1 cellular context compared by ENCODE assay signal in the genomic region with DNA sequence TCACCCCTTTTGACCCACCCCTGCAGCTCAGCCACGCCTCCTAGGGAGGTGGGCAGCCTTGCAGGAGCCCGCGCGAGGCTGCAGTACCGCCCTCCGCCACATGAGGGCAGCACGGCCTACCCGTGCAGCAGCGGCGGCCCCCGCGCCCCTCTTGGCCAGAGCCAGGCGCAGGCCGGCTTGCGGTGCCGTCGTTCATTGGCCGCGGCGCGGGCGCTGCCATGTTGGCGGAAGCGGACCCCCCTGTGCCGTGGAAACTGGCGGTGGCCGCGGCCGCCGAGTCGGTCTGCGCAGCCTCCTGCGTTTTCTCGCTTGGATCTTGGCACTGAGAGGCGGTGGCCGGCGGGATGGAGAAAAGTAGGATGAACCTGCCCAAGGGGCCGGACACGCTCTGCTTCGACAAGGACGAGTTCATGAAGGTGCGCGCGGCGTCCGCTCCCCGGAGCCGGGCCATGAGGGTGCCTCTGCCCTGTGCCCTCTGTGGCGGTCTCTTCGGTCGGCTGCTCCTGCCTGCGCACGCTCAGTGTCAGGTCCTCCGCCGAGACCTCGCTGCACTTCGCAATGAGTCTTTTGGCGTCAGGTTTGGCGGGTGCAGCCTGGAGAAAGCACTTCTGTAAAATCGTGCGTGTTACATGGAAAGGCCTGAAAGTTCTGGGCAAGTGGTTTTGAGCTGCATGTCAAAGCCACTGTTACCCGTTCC.
TF ChIP-seq lines count a peak whose summit lies in the region.

TSS of gene COG2 (plus strand) at position 219 of the 697 bp plus-strand sequence. CDS start at position 345, 126 bp downstream.

TF ChIP-seq in GM12878, 131 proteins besides CTCF, POLR2A, EP300 and RAD21 (continued from another document):
- peak in 1 of 2 experiments; percentile 83; a peak in 2 of 3 replicates for TF ChIP-seq EGR1 (IDR thresholded peaks at IDR 0.05; ENCODE audit: borderline replicate concordance in 1 of 2, low read depth in 2 of 2, low read length in 2 of 2)
- TF ChIP-seq GABPA (IDR thresholded peaks at IDR 0.05; ENCODE audit: low read depth): no peak
- TF ChIP-seq EZH2 (IDR thresholded peaks at IDR 0.05; ENCODE audit: borderline replicate concordance, control insufficient read depth, low read depth, low read length): no peak
- no peak for TF ChIP-seq E2F8 (IDR thresholded peaks at IDR 0.05; ENCODE audit: low read depth, partially characterized antibody)
- TF ChIP-seq IRF3 (IDR thresholded peaks at IDR 0.05): peak; percentile 52; the same call in 1 of the 2 replicates
- peak; percentile 54 for TF ChIP-seq SP1 (IDR thresholded peaks at IDR 0.05; ENCODE audit: low read depth, low read length)
- TF ChIP-seq RBBP5 (conservative IDR thresholded peaks at IDR 0.05): peak; percentile 82; the same call in 1 of the 2 replicates
- no peak for TF ChIP-seq ATF7 (IDR thresholded peaks at IDR 0.05; ENCODE audit: low read depth)
- peak; percentile 71 for TF ChIP-seq LARP7 (IDR thresholded peaks at IDR 0.05)
TF ChIP-seq in GM12878: peak in this region for 51.
